In the genomic region with DNA sequence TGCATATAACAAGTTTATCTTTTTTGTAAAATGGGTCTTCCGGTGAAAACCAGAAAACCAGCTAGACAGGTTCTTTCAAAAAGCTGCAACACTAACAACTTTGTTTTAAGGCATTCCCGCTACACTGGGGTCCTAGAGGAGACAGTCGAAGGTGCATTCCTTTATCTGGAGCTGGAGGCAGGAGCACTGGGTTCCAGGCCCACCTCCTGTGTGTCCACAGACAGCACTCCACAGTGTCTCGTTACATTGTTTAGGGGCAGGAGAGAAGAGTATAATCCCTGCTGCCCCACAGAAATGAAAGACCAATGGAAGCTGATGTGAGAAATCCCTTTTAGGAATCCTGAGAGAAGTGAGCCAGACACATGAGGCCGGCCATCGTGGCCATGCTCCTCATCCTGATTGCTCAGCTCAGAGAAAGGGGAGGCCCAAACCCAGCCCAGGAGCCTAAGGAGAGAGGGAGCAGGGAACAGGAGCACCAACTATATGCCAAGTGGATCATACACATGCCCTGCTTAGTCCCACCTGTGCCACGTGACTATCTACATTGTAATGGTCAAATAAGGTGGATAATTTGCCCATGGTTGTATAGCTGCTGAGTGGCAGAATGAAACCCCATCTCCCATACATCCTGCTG, we compare ENCODE assay signal across 36 cellular contexts. TPM values are rescaled to one million over a fixed set of nuclear protein-coding genes. Genes with fewer than 3 reads are reported as not detected.
DNase-seq lines count a peak whose midpoint lies in the region; FAIRE-seq and TF ChIP-seq lines count a peak whose summit lies in the region.
"Had no signal": no experiment of that assay in that cellular context is flagged by ENCODE, and none has a peak within 500 bp of the region (broad histone marks: within the 10 kb centered on the region; RNA-seq: fewer than 3 reads in every experiment).

No MANE protein-coding gene starts in this region.

- H3K4me3 Mint-ChIP-seq in activated CD4-positive, alpha-beta memory T cell treated with anti-CD3 and anti-CD28 coated beads, Interleukin-2, amount 10 ng/mL, durations not matched to agents 7 days and 5 days = no peak overlapping the region
- H3K4me3 Mint-ChIP-seq in activated CD4-positive, alpha-beta memory T cell treated with anti-CD3 and anti-CD28 coated beads for 36 hours = no peak overlapping the region
- H3K4me3 Mint-ChIP-seq in osteocyte (ENCODE audit: unreplicated experiment) = no peak overlapping the region
- H3K4me3 Mint-ChIP-seq: activated CD4-positive, alpha-beta T cell treated with anti-CD3 and anti-CD28 coated beads for 36 hours; activated naive CD8-positive, alpha-beta T cell treated with anti-CD3 and anti-CD28 coated beads for 36 hours; activated T-cell treated with anti-CD3 and anti-CD28 coated beads, Interleukin-2, amount 50 U/mL, for 4 hours; CD4-positive, alpha-beta memory T cell had no signal

- no peaks in the 10 kb centered on the region for H3K27me3 Mint-ChIP-seq in activated CD4-positive, alpha-beta memory T cell treated with anti-CD3 and anti-CD28 coated beads, Interleukin-2, amount 10 ng/mL, durations not matched to agents 7 days and 5 days
- H3K27me3 Mint-ChIP-seq in activated CD4-positive, alpha-beta memory T cell treated with anti-CD3 and anti-CD28 coated beads for 36 hours = no peaks in the 10 kb centered on the region
- no peaks in the 10 kb centered on the region for H3K27me3 Mint-ChIP-seq in osteocyte (ENCODE audit: unreplicated experiment)
- H3K27me3 Mint-ChIP-seq: activated CD4-positive, alpha-beta T cell treated with anti-CD3 and anti-CD28 coated beads for 36 hours; activated naive CD8-positive, alpha-beta T cell treated with anti-CD3 and anti-CD28 coated beads for 36 hours; CD4-positive, alpha-beta memory T cell; naive B cell; progenitor cell of endocrine pancreas had no signal

- H3K4me2 ChIP-seq in hepatocyte = no peak overlapping the region
- H3K4me2 ChIP-seq: A549 had no signal

- WGBS in hepatocyte (ENCODE audit: low lambda C conversion rate, missing lambda C conversion rate) = 83% methylated on average over 7 of the region's 7 CpGs

- no peaks in the 10 kb centered on the region for H3K79me2 ChIP-seq in hepatocyte

- H3K9me2 ChIP-seq in hepatocyte (replicated peaks; ENCODE audit: insufficient read depth) = no peaks in the 10 kb centered on the region

- no peak overlapping the region for H3K4me3 ChIP-seq in hepatocyte
- H3K4me3 ChIP-seq: A549, K562, left lung, Peyer's patch, thyroid gland had no signal

- peak; percentile 5 for DNase-seq in activated CD4-positive, alpha-beta memory T cell treated with anti-CD3 and anti-CD28 coated beads, Interleukin-2, amount 10 ng/mL, durations not matched to agents 7 days and 5 days
- DNase-seq in activated CD4-positive, alpha-beta memory T cell treated with anti-CD3 and anti-CD28 coated beads for 36 hours = no peak
- no peak for DNase-seq in HTR-8/SVneo (ENCODE audit: insufficient read length, low spot score)
- DNase-seq in ecto neural progenitor cell (ENCODE audit: low spot score) = peak; percentile 42
- DNase-seq in osteocyte (ENCODE audit: extremely low spot score, unreplicated experiment) = peak; percentile 46
- no peak for DNase-seq in hepatocyte (ENCODE audit: low spot score)
- no peak for DNase-seq in AML-193 (lab: John Stamatoyannopoulos, UW)
- DNase-seq in HUDEP-2 (lab: John Stamatoyannopoulos, UW; ENCODE audit: unreplicated experiment in 76 of 76) = no peak
- DNase-seq: activated CD4-positive, alpha-beta T cell treated with anti-CD3 and anti-CD28 coated beads for 36 hours; activated gamma-delta T cell; activated naive CD8-positive, alpha-beta T cell treated with anti-CD3 and anti-CD28 coated beads for 36 hours; activated T-cell treated with anti-CD3 and anti-CD28 coated beads, Interleukin-2, amount 50 U/mL, for 4 hours; anterior cingulate cortex; CD4-positive, alpha-beta memory T cell; effector CD8-positive, alpha-beta T cell; EL; left lung; midbrain; naive B cell; NCI-H2227 treated with DMSO at 0.1 percent for 48 hours; NCI-H526; Peyer's patch; SHP77; stimulated activated CD4-positive, alpha-beta T cell treated with anti-CD3 and anti-CD28 coated beads, Interleukin-4, amount 100 ng/mL, for 24 hours; thyroid gland had no signal

- no peaks in the 10 kb centered on the region for H3K4me1 Mint-ChIP-seq in activated CD4-positive, alpha-beta memory T cell treated with anti-CD3 and anti-CD28 coated beads, Interleukin-2, amount 10 ng/mL, durations not matched to agents 7 days and 5 days
- H3K4me1 Mint-ChIP-seq in activated CD4-positive, alpha-beta memory T cell treated with anti-CD3 and anti-CD28 coated beads for 36 hours (ENCODE audit: low read depth) = no peaks in the 10 kb centered on the region
- peaks cover 2% of the 10 kb centered on the region for H3K4me1 Mint-ChIP-seq in osteocyte (ENCODE audit: unreplicated experiment)
- H3K4me1 Mint-ChIP-seq: activated CD4-positive, alpha-beta T cell treated with anti-CD3 and anti-CD28 coated beads for 36 hours; activated naive CD8-positive, alpha-beta T cell treated with anti-CD3 and anti-CD28 coated beads for 36 hours; CD4-positive, alpha-beta memory T cell; naive B cell had no signal

- no peaks in the 10 kb centered on the region for H3K9me3 ChIP-seq in hepatocyte (ENCODE audit: low read depth)
- H3K9me3 ChIP-seq: A549, left lung, neutrophil, Peyer's patch, thyroid gland had no signal

- CTCF ChIA-PET in activated CD4-positive, alpha-beta memory T cell treated with anti-CD3 and anti-CD28 coated beads, Interleukin-2, amount 10 ng/mL, durations not matched to agents 7 days and 5 days (lab: Charles Lee) = interaction anchor here (1.1 kb wide), 1 partner anchor 14 kb away, joined by 3 read pairs; no protein-coding TSS in a partner anchor
- CTCF ChIA-PET in activated CD4-positive, alpha-beta memory T cell treated with anti-CD3 and anti-CD28 coated beads for 36 hours (lab: Charles Lee) = interaction anchor here (1.2 kb wide), 1 partner anchor 14 kb away, joined by 5 read pairs; no protein-coding TSS in a partner anchor

- peaks cover 2% of the 10 kb centered on the region for H3K36me3 Mint-ChIP-seq in activated CD4-positive, alpha-beta memory T cell treated with anti-CD3 and anti-CD28 coated beads, Interleukin-2, amount 10 ng/mL, durations not matched to agents 7 days and 5 days (ENCODE audit: low read depth)
- peaks cover 4% of the 10 kb centered on the region for H3K36me3 Mint-ChIP-seq in activated CD4-positive, alpha-beta memory T cell treated with anti-CD3 and anti-CD28 coated beads for 36 hours
- H3K36me3 Mint-ChIP-seq in osteocyte (ENCODE audit: unreplicated experiment) = peaks cover 5% of the 10 kb centered on the region

- H3K9me3 Mint-ChIP-seq in activated CD4-positive, alpha-beta memory T cell treated with anti-CD3 and anti-CD28 coated beads, Interleukin-2, amount 10 ng/mL, durations not matched to agents 7 days and 5 days = no peaks in the 10 kb centered on the region
- H3K9me3 Mint-ChIP-seq in activated CD4-positive, alpha-beta memory T cell treated with anti-CD3 and anti-CD28 coated beads for 36 hours = no peaks in the 10 kb centered on the region
- peaks cover 10% of the 10 kb centered on the region for H3K9me3 Mint-ChIP-seq in osteocyte (ENCODE audit: unreplicated experiment)
- H3K9me3 Mint-ChIP-seq: activated naive CD8-positive, alpha-beta T cell treated with anti-CD3 and anti-CD28 coated beads for 36 hours; activated T-cell treated with anti-CD3 and anti-CD28 coated beads, Interleukin-2, amount 50 U/mL, for 4 hours; CD4-positive, alpha-beta memory T cell; naive B cell had no signal

- peak; percentile 88 for FAIRE-seq in HTR-8/SVneo (lab: Jason Lieb, UNC)
- FAIRE-seq: GM12892, islet of Langerhans had no signal

- no peak overlapping the region for H2AFZ ChIP-seq in hepatocyte

- H3K4me1 ChIP-seq in hepatocyte (ENCODE audit: insufficient read depth) = no peaks in the 10 kb centered on the region
- H3K4me1 ChIP-seq: A549, left lung, Peyer's patch had no signal

- H3K27ac ChIP-seq in hepatocyte = no peak overlapping the region
- H3K27ac ChIP-seq: A549, left lung, neutrophil, Peyer's patch, thyroid gland had no signal

- H3K27ac Mint-ChIP-seq in activated CD4-positive, alpha-beta memory T cell treated with anti-CD3 and anti-CD28 coated beads, Interleukin-2, amount 10 ng/mL, durations not matched to agents 7 days and 5 days = no peak overlapping the region
- H3K27ac Mint-ChIP-seq in activated CD4-positive, alpha-beta memory T cell treated with anti-CD3 and anti-CD28 coated beads for 36 hours = no peak overlapping the region
- H3K27ac Mint-ChIP-seq in osteocyte (ENCODE audit: unreplicated experiment) = no peak overlapping the region
- H3K27ac Mint-ChIP-seq: activated CD4-positive, alpha-beta T cell treated with anti-CD3 and anti-CD28 coated beads for 36 hours; activated naive CD8-positive, alpha-beta T cell treated with anti-CD3 and anti-CD28 coated beads for 36 hours; CD4-positive, alpha-beta memory T cell had no signal

- POLR2A ChIA-PET in activated CD4-positive, alpha-beta memory T cell treated with anti-CD3 and anti-CD28 coated beads, Interleukin-2, amount 10 ng/mL, durations not matched to agents 7 days and 5 days (lab: Charles Lee) = interaction anchor here (0.5 kb wide), 1 partner anchor 423 kb away, joined by 3 read pairs; no protein-coding TSS in a partner anchor
- POLR2A ChIA-PET in activated CD4-positive, alpha-beta memory T cell treated with anti-CD3 and anti-CD28 coated beads for 36 hours (lab: Charles Lee) = no interaction called here

- TF ChIP-seq CTCF in osteocyte (IDR thresholded peaks at IDR 0.05) = no peak
- TF ChIP-seq CTCF in hepatocyte (IDR thresholded peaks at IDR 0.05; ENCODE audit: poor library complexity) = no peak

- no peaks in the 10 kb centered on the region for H3K27me3 ChIP-seq in hepatocyte
- H3K27me3 ChIP-seq: left lung, neutrophil, Peyer's patch, thyroid gland had no signal

- H3K36me3 ChIP-seq in hepatocyte (replicated peaks; ENCODE audit: insufficient read depth, low read depth) = no peaks in the 10 kb centered on the region
- H3K36me3 ChIP-seq: left lung, neutrophil, Peyer's patch, thyroid gland had no signal

- intact Hi-C loops in activated CD4-positive, alpha-beta memory T cell treated with anti-CD3 and anti-CD28 coated beads for 36 hours (cut with micrococcal nuclease) = no loop called here

- H4K20me1 ChIP-seq in hepatocyte (ENCODE audit: insufficient read depth, poor library complexity, severe bottlenecking) = no peaks in the 10 kb centered on the region

RNA-seq across cellular contexts. Expression of a gene that starts 59.5 kb away (rescaled TPM):
- not detected for total RNA-seq in activated CD4-positive, alpha-beta memory T cell treated with anti-CD3 and anti-CD28 coated beads, Interleukin-2, amount 10 ng/mL, durations not matched to agents 7 days and 5 days
- total RNA-seq in activated CD4-positive, alpha-beta memory T cell treated with anti-CD3 and anti-CD28 coated beads for 36 hours = not detected
- not detected in 2 replicates for total RNA-seq in osteocyte
- total RNA-seq in hepatocyte = not detected in 2 replicates
- not detected in 2 replicates for polyA plus RNA-seq in hepatocyte
- total RNA-seq: activated CD4-positive, alpha-beta T cell treated with anti-CD3 and anti-CD28 coated beads for 36 hours; activated naive CD8-positive, alpha-beta T cell treated with anti-CD3 and anti-CD28 coated beads for 36 hours; activated T-cell treated with anti-CD3 and anti-CD28 coated beads, Interleukin-2, amount 50 U/mL, for 4 hours; CD4-positive, alpha-beta memory T cell; epithelial cell of proximal tubule; glomerular endothelial cell; HT-29; K562; left lung; M059J; Peyer's patch; progenitor cell of endocrine pancreas; T-helper 2 cell treated with Interferon-gamma antibody and Interleukin-4, amounts not matched to agents 100 ng/mL and 5 ng/mL, for 36 hours; thyroid gland had no signal
- polyA plus RNA-seq: A549; CD4-positive, alpha-beta memory T cell; K562 had no signal

Comparison
In these comparisons a context has a peak if more than half of its experiments do, and no peak if none do; other contexts are left out.
1. DNase-seq: peak in activated CD4-positive, alpha-beta memory T cell treated with anti-CD3 and anti-CD28 coated beads, Interleukin-2, amount 10 ng/mL, durations not matched to agents 7 days and 5 days (single experiment), ecto neural progenitor cell (single experiment) and osteocyte (single experiment); none in activated CD4-positive, alpha-beta memory T cell treated with anti-CD3 and anti-CD28 coated beads for 36 hours (single experiment), HTR-8/SVneo (single experiment), hepatocyte (single experiment), AML-193 (0 of 2) and HUDEP-2 (0 of 76).